1 cellular context compared by ENCODE assay signal in the genomic region with DNA sequence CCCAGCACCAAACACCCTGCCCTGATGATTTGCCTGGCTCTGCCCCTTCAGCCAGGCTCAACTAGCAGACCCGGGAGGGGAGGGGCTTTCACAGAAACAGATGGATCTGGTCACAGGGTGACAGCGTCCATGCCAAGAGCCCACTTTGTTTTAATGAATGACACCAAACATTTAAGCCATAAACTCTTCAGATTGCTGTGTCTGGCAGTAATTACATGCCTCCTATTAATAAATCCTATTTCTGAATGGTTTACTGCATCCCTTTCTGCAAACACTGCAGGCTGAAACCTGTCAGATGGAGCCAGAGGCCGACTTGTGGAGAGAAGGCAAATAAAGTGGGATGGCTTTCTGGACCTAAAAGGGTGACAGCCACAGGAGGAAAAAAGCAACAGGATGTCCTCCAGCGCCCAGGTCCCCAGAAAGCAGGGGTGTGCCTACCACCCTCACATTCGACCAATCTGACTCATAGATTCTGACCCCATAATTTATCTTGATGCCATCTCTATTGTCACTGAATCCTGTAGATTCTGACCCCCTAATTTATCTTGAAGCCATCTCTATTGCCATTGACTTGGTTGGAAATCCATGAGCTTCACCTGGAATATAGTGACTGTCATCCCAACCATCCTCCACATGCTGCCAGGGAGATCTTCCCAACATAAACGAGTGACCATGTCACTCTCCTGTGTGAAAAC.
TF ChIP-seq lines count a peak whose summit lies in the region.

No MANE protein-coding gene starts in this region.

TF ChIP-seq in SK-N-SH, 30 proteins besides CTCF, POLR2A, EP300 and RAD21 (continued from another document):
- TF ChIP-seq CHD2 (IDR thresholded peaks at IDR 0.05; ENCODE audit: low read length, partially characterized antibody) (peak; percentile 74), FOXJ3 (CRISPR knock-in tag; IDR thresholded peaks at IDR 0.05) (peak; percentile 87; the same call in 1 of the 2 replicates), TCF12 (IDR thresholded peaks at IDR 0.05) (peak; percentile 25; the same call in 1 of the 2 replicates), SMC3 (IDR thresholded peaks at IDR 0.05; ENCODE audit: low read depth, low read length) (peak; percentile 66; the same call in 1 of the 2 replicates)
- TF ChIP-seq, protein P1, sequence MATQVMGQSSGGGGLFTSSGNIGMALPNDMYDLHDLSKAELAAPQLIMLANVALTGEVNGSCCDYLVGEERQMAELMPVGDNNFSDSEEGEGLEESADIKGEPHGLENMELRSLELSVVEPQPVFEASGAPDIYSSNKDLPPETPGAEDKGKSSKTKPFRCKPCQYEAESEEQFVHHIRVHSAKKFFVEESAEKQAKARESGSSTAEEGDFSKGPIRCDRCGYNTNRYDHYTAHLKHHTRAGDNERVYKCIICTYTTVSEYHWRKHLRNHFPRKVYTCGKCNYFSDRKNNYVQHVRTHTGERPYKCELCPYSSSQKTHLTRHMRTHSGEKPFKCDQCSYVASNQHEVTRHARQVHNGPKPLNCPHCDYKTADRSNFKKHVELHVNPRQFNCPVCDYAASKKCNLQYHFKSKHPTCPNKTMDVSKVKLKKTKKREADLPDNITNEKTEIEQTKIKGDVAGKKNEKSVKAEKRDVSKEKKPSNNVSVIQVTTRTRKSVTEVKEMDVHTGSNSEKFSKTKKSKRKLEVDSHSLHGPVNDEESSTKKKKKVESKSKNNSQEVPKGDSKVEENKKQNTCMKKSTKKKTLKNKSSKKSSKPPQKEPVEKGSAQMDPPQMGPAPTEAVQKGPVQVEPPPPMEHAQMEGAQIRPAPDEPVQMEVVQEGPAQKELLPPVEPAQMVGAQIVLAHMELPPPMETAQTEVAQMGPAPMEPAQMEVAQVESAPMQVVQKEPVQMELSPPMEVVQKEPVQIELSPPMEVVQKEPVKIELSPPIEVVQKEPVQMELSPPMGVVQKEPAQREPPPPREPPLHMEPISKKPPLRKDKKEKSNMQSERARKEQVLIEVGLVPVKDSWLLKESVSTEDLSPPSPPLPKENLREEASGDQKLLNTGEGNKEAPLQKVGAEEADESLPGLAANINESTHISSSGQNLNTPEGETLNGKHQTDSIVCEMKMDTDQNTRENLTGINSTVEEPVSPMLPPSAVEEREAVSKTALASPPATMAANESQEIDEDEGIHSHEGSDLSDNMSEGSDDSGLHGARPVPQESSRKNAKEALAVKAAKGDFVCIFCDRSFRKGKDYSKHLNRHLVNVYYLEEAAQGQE (IDR thresholded peaks at IDR 0.05; ENCODE audit: low read depth, low read length): no peak
- TF ChIP-seq, protein P2, sequence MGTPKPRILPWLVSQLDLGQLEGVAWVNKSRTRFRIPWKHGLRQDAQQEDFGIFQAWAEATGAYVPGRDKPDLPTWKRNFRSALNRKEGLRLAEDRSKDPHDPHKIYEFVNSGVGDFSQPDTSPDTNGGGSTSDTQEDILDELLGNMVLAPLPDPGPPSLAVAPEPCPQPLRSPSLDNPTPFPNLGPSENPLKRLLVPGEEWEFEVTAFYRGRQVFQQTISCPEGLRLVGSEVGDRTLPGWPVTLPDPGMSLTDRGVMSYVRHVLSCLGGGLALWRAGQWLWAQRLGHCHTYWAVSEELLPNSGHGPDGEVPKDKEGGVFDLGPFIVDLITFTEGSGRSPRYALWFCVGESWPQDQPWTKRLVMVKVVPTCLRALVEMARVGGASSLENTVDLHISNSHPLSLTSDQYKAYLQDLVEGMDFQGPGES (IDR thresholded peaks at IDR 0.05; ENCODE audit: low read depth, low read length): no peak
